18 cellular contexts compared by ENCODE assay signal in the genomic region with DNA sequence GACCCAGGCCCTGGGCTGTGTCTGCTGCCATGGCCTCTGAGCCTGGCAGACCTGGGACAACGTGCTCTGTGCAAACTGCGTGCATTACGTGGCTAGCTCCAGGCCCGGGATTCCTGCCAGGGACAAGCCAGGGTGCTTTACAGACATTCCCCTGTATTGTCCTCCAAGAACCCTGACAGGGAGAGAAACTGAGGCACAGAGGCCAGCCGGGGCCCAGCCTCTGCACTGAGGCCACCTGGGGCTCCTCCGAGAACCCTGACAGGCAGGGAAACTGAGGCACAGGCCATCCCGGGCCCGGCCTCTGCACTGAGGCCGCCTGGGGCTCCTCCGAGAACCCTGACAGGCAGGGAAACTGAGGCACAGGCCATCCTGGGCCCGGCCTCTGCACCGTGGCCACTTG.
A peak's percentile ranks its signal among the peaks of the same experiment; 100 is the strongest.
DNase-seq lines count a peak whose midpoint lies in the region; ATAC-seq and TF ChIP-seq lines count a peak whose summit lies in the region.
"Had no signal": no experiment of that assay in that cellular context is flagged by ENCODE, and none has a peak within 500 bp of the region (broad histone marks: within the 10 kb centered on the region; RNA-seq: fewer than 3 reads in every experiment).

No MANE protein-coding gene starts in this region.

- intact Hi-C loops in dorsolateral prefrontal cortex (cut with DNase I): no loop called here
- intact Hi-C loops in stomach (cut with DNase I; ENCODE audit: low total_unique reads): no loop called here

- H3K27ac Mint-ChIP-seq in natural killer cell treated with Interleukin-12 subunit alpha and Interleukin-12 subunit beta and Interleukin-15 and Interleukin-18, amount 100 ng/mL, for 72 hours: no peak overlapping the region
- H3K27ac Mint-ChIP-seq: GM23338 had no signal

- H3K4me1 ChIP-seq in stomach: peaks cover 0 to 6% (median 0%) of the 10 kb centered on the region in 4 donors

- H3K27ac ChIP-seq in dorsolateral prefrontal cortex: no peak overlapping the region
- no peak overlapping the region for H3K27ac ChIP-seq in stomach

- H3K27me3 Mint-ChIP-seq in natural killer cell treated with Interleukin-12 subunit alpha and Interleukin-12 subunit beta and Interleukin-15 and Interleukin-18, amount 100 ng/mL, for 72 hours: peaks cover 20 to 24% of the 10 kb centered on the region in 2 donors

- TF ChIP-seq EP300 in stomach (IDR thresholded peaks at IDR 0.05): no peak

- TF ChIP-seq CTCF in dorsolateral prefrontal cortex (IDR thresholded peaks at IDR 0.05 in 54 of 56, conservative IDR thresholded peaks at IDR 0.05 in 2 of 56; ENCODE audit: low read depth in 1 of 56, partially characterized antibody in 56 of 56): no peak
- no peak for TF ChIP-seq CTCF in stomach (IDR thresholded peaks at IDR 0.05)

- H3K36me3 ChIP-seq in stomach: no peaks in the 10 kb centered on the region

- peak; percentile 43 for DNase-seq in activated effector memory CD4-positive, alpha-beta T cell treated with anti-CD3 and anti-CD28 coated beads, Interleukin-2, amount 50 U/mL, for 16 hours
- DNase-seq in activated effector memory CD4-positive, alpha-beta T cell treated with Interleukin-2 at 50 U/mL for 16 hours: no peak
- DNase-seq in dorsolateral prefrontal cortex (peak in 7 of 10 donors; percentile 6 to 26 (median 16)), stomach (peak; percentile 22), UCSD-AML1 (lab: John Stamatoyannopoulos, UW; ENCODE audit: unreplicated experiment) (no peak), NCI-H1436 treated with DMSO at 0.1 percent for 48 hours (lab: John Stamatoyannopoulos, UW) (no peak)
- peak; percentile 45 for DNase-seq in natural killer cell treated with Interleukin-12 subunit alpha and Interleukin-12 subunit beta and Interleukin-15 and Interleukin-18, amount 100 ng/mL, for 72 hours (ENCODE audit: low spot score)
- DNase-seq: C1 segment of cervical spinal cord, DMS 273 treated with DMSO at 0.1 percent for 48 hours, GF-D8, KG1, NCI-H1417 treated with DMSO at 0.1 percent for 48 hours, NCI-H2029, NCI-H2171, NCI-H446 treated with DMSO at 0.1 percent for 48 hours, NCI-H748 treated with DMSO at 0.1 percent for 48 hours had no signal

- no peaks in the 10 kb centered on the region for H3K9me3 Mint-ChIP-seq in natural killer cell treated with Interleukin-12 subunit alpha and Interleukin-12 subunit beta and Interleukin-15 and Interleukin-18, amount 100 ng/mL, for 72 hours

- H3K4me3 ChIP-seq in dorsolateral prefrontal cortex (no peak overlapping the region), stomach (no peak overlapping the region)
- H3K4me3 ChIP-seq: GM23338 had no signal

- no peaks in the 10 kb centered on the region for H3K36me3 Mint-ChIP-seq in natural killer cell treated with Interleukin-12 subunit alpha and Interleukin-12 subunit beta and Interleukin-15 and Interleukin-18, amount 100 ng/mL, for 72 hours

- no peak overlapping the region for H3K4me3 Mint-ChIP-seq in natural killer cell treated with Interleukin-12 subunit alpha and Interleukin-12 subunit beta and Interleukin-15 and Interleukin-18, amount 100 ng/mL, for 72 hours
- H3K4me3 Mint-ChIP-seq: GM23338 had no signal

- no peak for TF ChIP-seq POLR2A in stomach (IDR thresholded peaks at IDR 0.05)

- 77 to 90% (median 88%) methylated on average over 11 to 12 of the region's 12 CpGs for WGBS in stomach, 5 donors

- ATAC-seq in natural killer cell treated with Interleukin-12 subunit alpha and Interleukin-12 subunit beta and Interleukin-15 and Interleukin-18, amount 100 ng/mL, for 72 hours: no peak
- no peak for ATAC-seq in GM21447 (IDR thresholded peaks at IDR 0.05; ENCODE audit: unreplicated experiment)
- ATAC-seq: GM23338 had no signal

- H3K27me3 ChIP-seq in dorsolateral prefrontal cortex: peaks cover 0 to 14% (median 0%) of the 10 kb centered on the region in 45 donors
- H3K27me3 ChIP-seq in stomach: peaks cover 0 to 66% (median 7%) of the 10 kb centered on the region in 3 donors

- H3K9me3 ChIP-seq in stomach: no peaks in the 10 kb centered on the region

- peaks cover 0 to 5% of the 10 kb centered on the region in 2 donors for H3K4me1 Mint-ChIP-seq in natural killer cell treated with Interleukin-12 subunit alpha and Interleukin-12 subunit beta and Interleukin-15 and Interleukin-18, amount 100 ng/mL, for 72 hours (ENCODE audit: low read depth in 2 of 2)

Comparison
In these comparisons a context has a peak if more than half of its experiments do, and no peak if none do; other contexts are left out.
1. DNase-seq: peak in activated effector memory CD4-positive, alpha-beta T cell treated with anti-CD3 and anti-CD28 coated beads, Interleukin-2, amount 50 U/mL, for 16 hours (single experiment), dorsolateral prefrontal cortex (7 of 10), natural killer cell treated with Interleukin-12 subunit alpha and Interleukin-12 subunit beta and Interleukin-15 and Interleukin-18, amount 100 ng/mL, for 72 hours (single experiment) and stomach (single experiment); none in activated effector memory CD4-positive, alpha-beta T cell treated with Interleukin-2 at 50 U/mL for 16 hours (single experiment), UCSD-AML1 (single experiment) and NCI-H1436 treated with DMSO at 0.1 percent for 48 hours (single experiment).